1 cellular context compared by ENCODE assay signal in the genomic region with DNA sequence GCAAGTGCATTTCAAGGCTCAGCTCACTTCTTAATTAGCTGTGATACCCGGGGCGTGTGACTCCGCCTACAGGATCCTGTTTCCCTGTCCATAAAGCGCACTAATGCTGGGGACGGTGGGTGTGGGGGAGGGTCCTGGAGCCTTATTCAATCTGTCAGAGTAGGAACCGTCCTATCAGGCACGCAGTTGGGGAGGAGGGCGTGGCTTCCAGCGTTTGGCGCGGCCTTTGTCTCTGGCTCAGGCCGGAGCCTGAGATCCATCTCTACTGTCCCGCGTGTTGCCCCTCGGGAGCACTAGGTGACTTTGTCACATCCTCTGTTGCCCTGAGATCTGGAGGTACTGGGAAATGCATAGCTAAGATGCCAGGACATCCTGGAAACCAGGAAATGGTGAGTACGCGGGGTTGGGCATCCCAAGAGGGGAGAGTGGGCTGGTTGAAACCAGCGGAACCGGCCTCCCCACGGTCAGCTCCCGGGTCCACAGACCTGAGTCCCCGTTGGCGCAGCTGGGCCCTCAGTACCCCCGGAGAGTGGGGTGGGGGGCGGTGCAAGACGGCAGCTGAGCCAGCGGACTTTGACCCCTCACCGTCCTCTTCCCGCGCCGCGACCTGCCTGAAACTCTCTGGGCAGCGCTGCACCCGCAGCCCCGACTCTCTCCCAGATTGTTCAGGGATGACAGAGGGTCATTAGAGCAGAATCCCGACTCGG.
TF ChIP-seq lines count a peak whose summit lies in the region.

No MANE protein-coding gene starts in this region.

TF ChIP-seq in GM12878, 131 proteins besides CTCF, POLR2A, EP300 and RAD21 (continued from another document):
- TF ChIP-seq, protein P1, sequence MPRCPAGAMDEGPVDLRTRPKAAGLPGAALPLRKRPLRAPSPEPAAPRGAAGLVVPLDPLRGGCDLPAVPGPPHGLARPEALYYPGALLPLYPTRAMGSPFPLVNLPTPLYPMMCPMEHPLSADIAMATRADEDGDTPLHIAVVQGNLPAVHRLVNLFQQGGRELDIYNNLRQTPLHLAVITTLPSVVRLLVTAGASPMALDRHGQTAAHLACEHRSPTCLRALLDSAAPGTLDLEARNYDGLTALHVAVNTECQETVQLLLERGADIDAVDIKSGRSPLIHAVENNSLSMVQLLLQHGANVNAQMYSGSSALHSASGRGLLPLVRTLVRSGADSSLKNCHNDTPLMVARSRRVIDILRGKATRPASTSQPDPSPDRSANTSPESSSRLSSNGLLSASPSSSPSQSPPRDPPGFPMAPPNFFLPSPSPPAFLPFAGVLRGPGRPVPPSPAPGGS (IDR thresholded peaks at IDR 0.05; ENCODE audit: borderline replicate concordance, insufficient read depth, low read depth, low read length, poor library complexity, severe bottlenecking) = no peak
- TF ChIP-seq SREBF1 (IDR thresholded peaks at IDR 0.05; ENCODE audit: low read length) = no peak
- TF ChIP-seq STAT3 (IDR thresholded peaks at IDR 0.05; ENCODE audit: low read depth, low read length) = no peak
- TF ChIP-seq BHLHE40 (IDR thresholded peaks at IDR 0.05; ENCODE audit: borderline replicate concordance in 1 of 2, low read depth in 2 of 2, low read length in 1 of 2) = peak in 1 of 2 experiments; percentile 12; a peak in 1 of 4 replicates
- TF ChIP-seq, protein P2, sequence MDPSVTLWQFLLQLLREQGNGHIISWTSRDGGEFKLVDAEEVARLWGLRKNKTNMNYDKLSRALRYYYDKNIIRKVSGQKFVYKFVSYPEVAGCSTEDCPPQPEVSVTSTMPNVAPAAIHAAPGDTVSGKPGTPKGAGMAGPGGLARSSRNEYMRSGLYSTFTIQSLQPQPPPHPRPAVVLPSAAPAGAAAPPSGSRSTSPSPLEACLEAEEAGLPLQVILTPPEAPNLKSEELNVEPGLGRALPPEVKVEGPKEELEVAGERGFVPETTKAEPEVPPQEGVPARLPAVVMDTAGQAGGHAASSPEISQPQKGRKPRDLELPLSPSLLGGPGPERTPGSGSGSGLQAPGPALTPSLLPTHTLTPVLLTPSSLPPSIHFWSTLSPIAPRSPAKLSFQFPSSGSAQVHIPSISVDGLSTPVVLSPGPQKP (IDR thresholded peaks at IDR 0.05; ENCODE audit: low read depth, low read length) = no peak
- no peak for TF ChIP-seq FOS (IDR thresholded peaks at IDR 0.05; ENCODE audit: borderline replicate concordance, extremely low read depth, insufficient read length)
- no peak for TF ChIP-seq TCF7 (IDR thresholded peaks at IDR 0.05; ENCODE audit: borderline replicate concordance)
- no peak for TF ChIP-seq FOXK2 (IDR thresholded peaks at IDR 0.05)
- TF ChIP-seq, protein P3, sequence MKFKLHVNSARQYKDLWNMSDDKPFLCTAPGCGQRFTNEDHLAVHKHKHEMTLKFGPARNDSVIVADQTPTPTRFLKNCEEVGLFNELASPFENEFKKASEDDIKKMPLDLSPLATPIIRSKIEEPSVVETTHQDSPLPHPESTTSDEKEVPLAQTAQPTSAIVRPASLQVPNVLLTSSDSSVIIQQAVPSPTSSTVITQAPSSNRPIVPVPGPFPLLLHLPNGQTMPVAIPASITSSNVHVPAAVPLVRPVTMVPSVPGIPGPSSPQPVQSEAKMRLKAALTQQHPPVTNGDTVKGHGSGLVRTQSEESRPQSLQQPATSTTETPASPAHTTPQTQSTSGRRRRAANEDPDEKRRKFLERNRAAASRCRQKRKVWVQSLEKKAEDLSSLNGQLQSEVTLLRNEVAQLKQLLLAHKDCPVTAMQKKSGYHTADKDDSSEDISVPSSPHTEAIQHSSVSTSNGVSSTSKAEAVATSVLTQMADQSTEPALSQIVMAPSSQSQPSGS (IDR thresholded peaks at IDR 0.05; ENCODE audit: low read length) = no peak
- no peak for TF ChIP-seq ZZZ3 (IDR thresholded peaks at IDR 0.05; ENCODE audit: control insufficient read depth, insufficient read length, low read depth)
- TF ChIP-seq RUNX3 (IDR thresholded peaks at IDR 0.05; ENCODE audit: low read length) = no peak
- TF ChIP-seq BACH1 (IDR thresholded peaks at IDR 0.05; ENCODE audit: borderline replicate concordance) = no peak
- no peak for TF ChIP-seq TCF3 (IDR thresholded peaks at IDR 0.05; ENCODE audit: borderline replicate concordance, insufficient read depth, low read depth, low read length)
